9 cellular contexts compared by ENCODE assay signal in genomic region chr12:132356686-132357622, GRCh38. TPM values are rescaled to one million over a fixed set of nuclear protein-coding genes. Genes with fewer than 3 reads are reported as not detected.
DNase-seq lines count a peak whose midpoint lies in the region; ATAC-seq and TF ChIP-seq lines count a peak whose summit lies in the region.
"Had no signal": no experiment of that assay in that cellular context is flagged by ENCODE, and none has a peak within 500 bp of the region (broad histone marks: within the 10 kb centered on the region; RNA-seq: fewer than 3 reads in every experiment).

No MANE protein-coding gene starts in this region.

- peaks cover 31% of the 10 kb centered on the region for H3K27me3 ChIP-seq in skeletal muscle satellite cell (ENCODE audit: control insufficient read depth, insufficient read depth, low read length)

- no peak for ATAC-seq in GM19395 (IDR thresholded peaks at IDR 0.05; ENCODE audit: unreplicated experiment)
- no peak for ATAC-seq in stimulated activated memory B cell treated with anti-CD40 and anti-IgM and Interleukin-4, amounts not matched to agents 10 μg/mL and 1 μg/mL and 100 μg/mL, for 72 hours

- no peaks in the 10 kb centered on the region for H3K27me3 Mint-ChIP-seq in stimulated activated memory B cell treated with anti-CD40 and anti-IgM and Interleukin-4, amounts not matched to agents 10 μg/mL and 1 μg/mL and 100 μg/mL, for 72 hours

- H3K9ac ChIP-seq in skeletal muscle satellite cell (ENCODE audit: low read depth, low read length): no peak overlapping the region

- H3K4me3 ChIP-seq in fibroblast of villous mesenchyme (ENCODE audit: low read depth, low read length): no peak overlapping the region
- H3K4me3 ChIP-seq in skeletal muscle satellite cell (ENCODE audit: low read length): no peak overlapping the region

- H3K27ac Mint-ChIP-seq in stimulated activated memory B cell treated with anti-CD40 and anti-IgM and Interleukin-4, amounts not matched to agents 10 μg/mL and 1 μg/mL and 100 μg/mL, for 72 hours: no peak overlapping the region

- TF ChIP-seq CTCF in fibroblast of villous mesenchyme (IDR thresholded peaks at IDR 0.05; ENCODE audit: insufficient read depth, low read depth, low read length): no peak

- peaks cover 12% of the 10 kb centered on the region for H3K4me1 Mint-ChIP-seq in stimulated activated memory B cell treated with anti-CD40 and anti-IgM and Interleukin-4, amounts not matched to agents 10 μg/mL and 1 μg/mL and 100 μg/mL, for 72 hours

- H3K4me1 ChIP-seq in skeletal muscle satellite cell (ENCODE audit: control insufficient read depth, insufficient read depth, low read length): no peaks in the 10 kb centered on the region

- DNase-seq in SIG-M5 treated with dmso at 0.1 percent for 504 hours (lab: John Stamatoyannopoulos, UW; ENCODE audit: unreplicated experiment): peak; percentile 16
- no peak for DNase-seq in SIG-M5 (lab: John Stamatoyannopoulos, UW)
- DNase-seq in RPMI8226: peak; percentile 12
- peak; percentile 77 for DNase-seq in fibroblast of villous mesenchyme (ENCODE audit: low read depth)
- no peak for DNase-seq in activated CD4-positive, alpha-beta T cell treated with anti-CD3 and anti-CD28 coated beads, Interleukin-2, amount 50 U/mL, for 4 hours

- H3K4me2 ChIP-seq in skeletal muscle satellite cell (ENCODE audit: low read length): peak overlapping the region; percentile 58

- peaks cover 3% of the 10 kb centered on the region for H3K9me3 ChIP-seq in skeletal muscle satellite cell (replicated peaks; ENCODE audit: low read length)
- H3K9me3 ChIP-seq: neutrophil had no signal

- H3K4me3 Mint-ChIP-seq in stimulated activated memory B cell treated with anti-CD40 and anti-IgM and Interleukin-4, amounts not matched to agents 10 μg/mL and 1 μg/mL and 100 μg/mL, for 72 hours: no peak overlapping the region

- H3K36me3 Mint-ChIP-seq in stimulated activated memory B cell treated with anti-CD40 and anti-IgM and Interleukin-4, amounts not matched to agents 10 μg/mL and 1 μg/mL and 100 μg/mL, for 72 hours: peaks cover 6% of the 10 kb centered on the region

- peaks cover 3% of the 10 kb centered on the region for H3K9me3 Mint-ChIP-seq in stimulated activated memory B cell treated with anti-CD40 and anti-IgM and Interleukin-4, amounts not matched to agents 10 μg/mL and 1 μg/mL and 100 μg/mL, for 72 hours

- no peaks in the 10 kb centered on the region for H3K36me3 ChIP-seq in skeletal muscle satellite cell (ENCODE audit: insufficient read depth, low read length)
- H3K36me3 ChIP-seq: neutrophil had no signal

RNA-seq across cellular contexts. Expression of gene GALNT9, which starts 27.6 kb away (rescaled TPM):
- not detected in 2 replicates for total RNA-seq in fibroblast of villous mesenchyme
- under 0.01 and 0.25 TPM in 2 replicates for total RNA-seq in skeletal muscle satellite cell (2012; rRNA removed)

Comparison
In these comparisons a context has a peak if more than half of its experiments do, and no peak if none do; other contexts are left out.
1. DNase-seq: peak in SIG-M5 treated with dmso at 0.1 percent for 504 hours (single experiment), RPMI8226 (single experiment) and fibroblast of villous mesenchyme (single experiment); none in SIG-M5 (single experiment) and activated CD4-positive, alpha-beta T cell treated with anti-CD3 and anti-CD28 coated beads, Interleukin-2, amount 50 U/mL, for 4 hours (0 of 2).